26 cellular contexts compared by ENCODE assay signal in the genomic region with DNA sequence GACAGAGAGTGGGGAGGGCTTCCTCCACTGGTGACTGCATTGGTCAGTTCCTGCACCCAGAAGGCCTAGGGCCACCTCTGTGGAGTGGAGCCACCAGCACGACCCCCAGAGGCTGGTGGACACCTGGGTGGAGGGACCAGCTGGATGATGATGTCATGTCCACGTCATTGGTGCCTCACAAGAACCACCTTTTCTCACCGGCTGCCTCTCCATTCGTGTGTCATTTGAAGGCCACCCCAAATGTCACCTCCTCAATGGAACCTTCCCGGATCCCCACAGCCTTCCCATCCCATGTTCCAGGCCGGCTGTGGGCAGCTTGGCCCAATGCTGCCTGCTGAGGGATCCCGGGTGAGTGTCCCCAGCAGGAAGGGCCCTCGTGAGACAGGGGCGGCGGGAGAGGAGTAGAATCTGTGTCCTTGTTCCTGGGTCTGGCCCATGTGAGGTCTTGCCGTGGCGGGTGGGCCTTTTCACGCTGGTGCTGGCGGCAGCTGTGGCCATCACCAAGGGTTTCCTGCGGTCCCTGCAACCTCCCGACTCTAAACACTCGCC. TPM values are rescaled to one million over a fixed set of nuclear protein-coding genes. Genes with fewer than 3 reads are reported as not detected.
A peak's percentile ranks its signal among the peaks of the same experiment; 100 is the strongest.
DNase-seq lines count a peak whose midpoint lies in the region; ATAC-seq, FAIRE-seq and TF ChIP-seq lines count a peak whose summit lies in the region.
"Had no signal": no experiment of that assay in that cellular context is flagged by ENCODE, and none has a peak within 500 bp of the region (broad histone marks: within the 10 kb centered on the region; RNA-seq: fewer than 3 reads in every experiment).

No MANE protein-coding gene starts in this region.

- H3K4me2 ChIP-seq in K562 (ENCODE audit: insufficient read depth, low read length) (no peak overlapping the region), mesendoderm (ENCODE audit: low read length) (no peak overlapping the region)

- H3K36me3 ChIP-seq in K562 (ENCODE audit: control insufficient read depth, insufficient read depth, low read length) (no peaks in the 10 kb centered on the region), mesendoderm (ENCODE audit: control insufficient read depth, insufficient read depth, low read length) (no peaks in the 10 kb centered on the region), transverse colon (no peaks in the 10 kb centered on the region)
- H3K36me3 ChIP-seq: BE2C, SJSA1 had no signal

- no peak for ATAC-seq in K562
- ATAC-seq in GM18520 (IDR thresholded peaks at IDR 0.05; ENCODE audit: unreplicated experiment), result no peak

- H3K4me3 ChIP-seq in K562, result no peak overlapping the region
- H3K4me3 ChIP-seq in mesendoderm (ENCODE audit: low read length), result no peak overlapping the region
- no peak overlapping the region for H3K4me3 ChIP-seq in transverse colon
- no peak overlapping the region for H3K4me3 ChIP-seq in coronary artery
- H3K4me3 ChIP-seq: SJSA1 had no signal

- 0 out of 2 replicates have a peak, but pooled peaks cover 9% of the 10 kb centered on the region for H4K20me1 ChIP-seq in K562 (replicated peaks; ENCODE audit: control insufficient read depth, insufficient read depth, low read length)

- no peak overlapping the region for H2AFZ ChIP-seq in K562 (ENCODE audit: low read depth, low read length)

- in situ Hi-C loops in K562 (cut with MboI), result loop anchor here (5.0 to 10.0 kb wide), 2 partner anchors 555 to 788 kb away; no protein-coding TSS in a partner anchor
- in situ Hi-C loops in transverse colon (cut with MboI; ENCODE audit: low pct_ligation_motif_present in 1 of 4, low pct_unique_long_range_greater_than_20kb in 1 of 4, low sequenced_read_pairs in 3 of 4), result loop anchor here in 2 of 4 donors (10.0 kb wide), 2 partner anchors 548 to 558 kb away; no protein-coding TSS in a partner anchor

- H3K18ac ChIP-seq in mesendoderm (ENCODE audit: low read length), result no peak overlapping the region

- intact Hi-C loops in K562 (cut with micrococcal nuclease), result loop anchor here (5.0 to 10.0 kb wide), 2 partner anchors 242 to 555 kb away; partner anchors contain the start of gene CEP131
- intact Hi-C loops in transverse colon (cut with DNase I; ENCODE audit: low total_unique reads), result loop anchor here (5.0 kb wide), 1 partner anchor 120 kb away; no protein-coding TSS in a partner anchor

- peaks cover 12 to 28% of the 10 kb centered on the region in 2 experiments; a peak in 4 of 5 replicates for H3K27me3 ChIP-seq in K562 (ENCODE audit: control insufficient read depth in 2 of 2, insufficient read depth in 2 of 2, low read length in 2 of 2)
- H3K27me3 ChIP-seq in mesendoderm (ENCODE audit: insufficient read depth, low read length, poor library complexity), result no peaks in the 10 kb centered on the region
- H3K27me3 ChIP-seq in transverse colon, result peaks cover 16% of the 10 kb centered on the region
- H3K27me3 ChIP-seq: SJSA1 had no signal

- no peak for TF ChIP-seq RAD21 in K562 (CRISPR knock-in tag; conservative IDR thresholded peaks at IDR 0.05 in 1 of 2, IDR thresholded peaks at IDR 0.05 in 1 of 2)

- no peak overlapping the region for H4K8ac ChIP-seq in mesendoderm (ENCODE audit: low read depth, low read length)

- TF ChIP-seq EP300 in K562 (IDR thresholded peaks at IDR 0.05; ENCODE audit: low read length) (no peak), transverse colon (IDR thresholded peaks at IDR 0.05; ENCODE audit: low read depth) (no peak)

- WGBS in K562 (ENCODE audit: insufficient coverage, low coverage, missing lambda C conversion rate), result 13% methylated on average over 17 of the region's 17 CpGs
- WGBS in mesendoderm (ENCODE audit: extremely low coverage, insufficient coverage, low lambda C conversion rate), result no CpG with 5 or more reads among the region's 17 CpGs
- 76% methylated on average over 17 of the region's 17 CpGs; no CpG with 5 or more reads in 1 of the 2 donors for WGBS in transverse colon (ENCODE audit: low coverage in 1 of 2), 2 donors

- H3K9me3 ChIP-seq in K562 (replicated peaks; ENCODE audit: control insufficient read depth, insufficient read depth, low read depth, low read length) (no peaks in the 10 kb centered on the region), transverse colon (no peaks in the 10 kb centered on the region)
- H3K9me3 ChIP-seq: BE2C, SJSA1 had no signal

- peaks cover 0 to 45% of the 10 kb centered on the region in 2 experiments; a peak in 3 of 5 replicates for H3K4me1 ChIP-seq in K562 (replicated peaks in 1 of 2; ENCODE audit: control insufficient read depth in 2 of 2, insufficient read depth in 2 of 2, low read length in 2 of 2)
- H3K4me1 ChIP-seq in mesendoderm (ENCODE audit: control insufficient read depth, low read depth, low read length), result no peaks in the 10 kb centered on the region
- peaks cover 3 to 10% (median 9%) of the 10 kb centered on the region in 4 donors for H3K4me1 ChIP-seq in transverse colon
- H3K4me1 ChIP-seq: BE2C had no signal

- H3K4ac ChIP-seq in mesendoderm (ENCODE audit: low read depth, low read length), result no peak overlapping the region

- peak; percentile 47 for DNase-seq in DMS53 (lab: John Stamatoyannopoulos, UW)
- DNase-seq in DMS53 treated with DMSO at 0.1 percent for 48 hours (lab: John Stamatoyannopoulos, UW; ENCODE audit: unreplicated experiment), result no peak
- DNase-seq in K562 (ENCODE audit: extremely low read depth in 1 of 4, low spot score in 3 of 4), result no peak
- no peak for DNase-seq in mesendoderm
- DNase-seq in AG08396 (ENCODE audit: low spot score), result no peak
- DNase-seq in transverse colon, result no peak
- no peak for DNase-seq in coronary artery (ENCODE audit: low spot score)
- DNase-seq: BE2C; Calu3; CD8-positive, alpha-beta memory T cell; GOT3; HCEC 1CT; Kasumi-1; NCI-H1092 treated with DMSO at 0.1 percent for 48 hours; NCI-H1436; NCI-H187; NCI-H2081 treated with DMSO at 0.1 percent for 48 hours; NCI-H2171 treated with DMSO at 0.1 percent for 48 hours; NCI-H524; NCI-H82; NK-92 treated with Interleukin-12 subunit alpha and Interleukin-12 subunit beta, amount 100 ng/mL, for 24 hours; PC-3; Right ventricle myocardium superior had no signal

- H3K27ac ChIP-seq in K562 (ENCODE audit: extremely low read depth, low read depth, low read length) (no peak overlapping the region), mesendoderm (ENCODE audit: low read depth, low read length) (no peak overlapping the region), transverse colon (no peak overlapping the region), coronary artery (no peak overlapping the region)
- H3K27ac ChIP-seq: 22Rv1, SJSA1 had no signal

- no peak overlapping the region for H2BK15ac ChIP-seq in mesendoderm (replicated peaks; ENCODE audit: low read depth)

- FAIRE-seq in K562 (lab: Jason Lieb, UNC), result no peak

- H3K9me1 ChIP-seq in K562 (ENCODE audit: control insufficient read depth, insufficient read depth, low read length), result no peaks in the 10 kb centered on the region

- no peaks in the 10 kb centered on the region for H3K79me1 ChIP-seq in mesendoderm (ENCODE audit: low read length)

- no peak overlapping the region for H3K23ac ChIP-seq in mesendoderm (ENCODE audit: low read length)

- H2BK120ac ChIP-seq in mesendoderm (ENCODE audit: low read depth, low read length), result no peak overlapping the region

- no peak overlapping the region for H2AK5ac ChIP-seq in mesendoderm (ENCODE audit: low read length)

- no TSS peak for BruUV-seq in K562 (replicated peaks; lab: Mats Ljungman, UMichigan)

- no peak for TF ChIP-seq POLR2A in K562 (conservative IDR thresholded peaks at IDR 0.05)
- no peak for TF ChIP-seq POLR2A in transverse colon (IDR thresholded peaks at IDR 0.05)

- H3K56ac ChIP-seq in mesendoderm (ENCODE audit: low read length), result peak overlapping the region; percentile 49

- H2BK5ac ChIP-seq in mesendoderm (ENCODE audit: low read length), result no peak overlapping the region

- CTCF ChIA-PET in K562 (lab: Yijun Ruan, JAX; ENCODE audit: low intra/inter-chr PET ratio), result interaction anchor here (0.9 to 2.0 kb wide), 3 partner anchors 119 to 900 kb away, joined by 4 to 17 read pairs (median 4); no protein-coding TSS in a partner anchor

- H3K79me2 ChIP-seq in K562 (ENCODE audit: control insufficient read depth, insufficient read depth, low read length) (no peaks in the 10 kb centered on the region), mesendoderm (ENCODE audit: control insufficient read depth, insufficient read depth, low read length) (no peaks in the 10 kb centered on the region)

- no peak overlapping the region for H4K5ac ChIP-seq in mesendoderm (ENCODE audit: low read length)

- TF ChIP-seq CTCF in K562 (IDR thresholded peaks at IDR 0.05 in 2 of 3, conservative IDR thresholded peaks at IDR 0.05 in 1 of 3; ENCODE audit: insufficient read depth in 2 of 3, low read depth in 1 of 3, low read length in 3 of 3) (no peak), transverse colon (IDR thresholded peaks at IDR 0.05) (no peak), coronary artery (IDR thresholded peaks at IDR 0.05) (no peak)

- H3K9ac ChIP-seq in K562 (ENCODE audit: insufficient read depth in 1 of 2, low read depth in 2 of 2, low read length in 2 of 2) (peak overlapping the region in 1 of 2 experiments; percentile 10; a peak in 1 of 4 replicates), mesendoderm (ENCODE audit: low read length) (no peak overlapping the region)

- POLR2A ChIA-PET in K562 (lab: Yijun Ruan, JAX), result interaction anchor here (0.5 to 0.6 kb wide), 2 partner anchors 30 to 46 kb away, joined by 3 read pairs; no protein-coding TSS in a partner anchor

RNA-seq across cellular contexts. Expression of gene CHMP6, which starts 9.1 kb away (rescaled TPM):
- total RNA-seq in K562 (2011; cell fraction: chromatin; rRNA removed; ENCODE audit: low replicate concordance), result 33.8 and 66.2 TPM in 2 replicates
- total RNA-seq in K562 (2011; cell fraction: nucleolus; rRNA removed), result 40.5 and 47.9 TPM in 2 replicates
- 22.9 and 24.6 TPM in 2 replicates for total RNA-seq in K562 (2011; cell fraction: nucleoplasm; rRNA removed)
- total RNA-seq in K562 (2014; rRNA removed), result 10.3 and 12.9 TPM in 2 replicates
- total RNA-seq in K562 (2014; rRNA removed; fragmentation: Illumina TruSeq; extraction: Trizol), result 14.4 and 15.7 TPM in 2 replicates
- 12.7 and 13.8 TPM in 2 replicates for total RNA-seq in K562 (2015; rRNA removed; fragmentation: Illumina TruSeq; extraction: Trizol)
- total RNA-seq in K562 (2021), result 25.6 and 26.8 TPM in 2 replicates
- polyA plus RNA-seq in K562 (2011; rRNA removed), result 8.0 and 13.4 TPM in 2 replicates
- 10.5 and 35.5 TPM in 2 replicates for polyA plus RNA-seq in K562 (2011; cell fraction: cytosol; rRNA removed)
- 10.7 and 20.1 TPM in 2 replicates for polyA plus RNA-seq in K562 (2011; cell fraction: nucleus; rRNA removed)
- polyA plus RNA-seq in K562 (2012), result 13.7 and 20.1 TPM in 2 replicates
- 11.4 and 15.5 TPM in 2 replicates for polyA plus RNA-seq in K562 (2014; fragmentation: Illumina TruSeq; extraction: Trizol)
- 1 to 10 TPM in 1 of 2 experiments, under 1 TPM in 1; 0.25 to 1.8 TPM for polyA plus RNA-seq in K562 (2014; fragmentation: Nextera tagmentation; extraction: Ambion mirVana)
- polyA plus RNA-seq in K562 (2014; rRNA removed), result 28.3 and 30.4 TPM in 2 replicates
- polyA minus RNA-seq in K562 (2011; rRNA and poly(A)+ RNA removed), result 11.2 and 15.9 TPM in 2 replicates
- polyA minus RNA-seq in K562 (2011; cell fraction: cytosol; rRNA and poly(A)+ RNA removed), result 5.0 and 8.7 TPM in 2 replicates
- 13.5 and 13.7 TPM in 2 replicates for polyA minus RNA-seq in K562 (2011; cell fraction: nucleus; rRNA and poly(A)+ RNA removed)
- 11.6 TPM for polyA plus RNA-seq in mesendoderm (2013, experiment 1 of 2)
- polyA plus RNA-seq in mesendoderm (2013, experiment 2 of 2), result 11.8 TPM
- total RNA-seq in transverse colon, result 100 to 1,000 TPM in 1 of 4 donors, 10 to 100 TPM in 3; 38.6 to 107 (median 41.7) TPM

RNA-seq across cellular contexts. Expression of gene BAIAP2, which starts 52.5 kb away (rescaled TPM):
- 69.8 and 141 TPM in 2 replicates for total RNA-seq in K562 (2011; cell fraction: chromatin; rRNA removed; ENCODE audit: low replicate concordance)
- total RNA-seq in K562 (2011; cell fraction: nucleolus; rRNA removed), result 54.5 and 61.0 TPM in 2 replicates
- total RNA-seq in K562 (2011; cell fraction: nucleoplasm; rRNA removed), result 40.5 and 42.0 TPM in 2 replicates
- 26.7 and 31.9 TPM in 2 replicates for total RNA-seq in K562 (2014; rRNA removed)
- 14.2 and 17.7 TPM in 2 replicates for total RNA-seq in K562 (2014; rRNA removed; fragmentation: Illumina TruSeq; extraction: Trizol)
- total RNA-seq in K562 (2015; rRNA removed; fragmentation: Illumina TruSeq; extraction: Trizol), result 18.4 and 21.2 TPM in 2 replicates
- total RNA-seq in K562 (2021), result 44.7 and 51.6 TPM in 2 replicates
- polyA plus RNA-seq in K562 (2011; rRNA removed), result 9.8 and 13.6 TPM in 2 replicates
- 9.8 and 28.7 TPM in 2 replicates for polyA plus RNA-seq in K562 (2011; cell fraction: cytosol; rRNA removed)
- polyA plus RNA-seq in K562 (2011; cell fraction: nucleus; rRNA removed), result 37.7 and 77.3 TPM in 2 replicates
- 37.1 and 42.6 TPM in 2 replicates for polyA plus RNA-seq in K562 (2012)
- polyA plus RNA-seq in K562 (2014; fragmentation: Illumina TruSeq; extraction: Trizol), result 20.7 and 30.0 TPM in 2 replicates
- 1 to 10 TPM; 2.3 to 2.4 TPM for polyA plus RNA-seq in K562 (2014; fragmentation: Nextera tagmentation; extraction: Ambion mirVana)
- polyA plus RNA-seq in K562 (2014; rRNA removed), result 17.3 and 23.2 TPM in 2 replicates
- 11.9 and 13.6 TPM in 2 replicates for polyA minus RNA-seq in K562 (2011; rRNA and poly(A)+ RNA removed)
- polyA minus RNA-seq in K562 (2011; cell fraction: cytosol; rRNA and poly(A)+ RNA removed), result 22.8 and 24.8 TPM in 2 replicates
- 38.3 and 38.6 TPM in 2 replicates for polyA minus RNA-seq in K562 (2011; cell fraction: nucleus; rRNA and poly(A)+ RNA removed)
- polyA plus RNA-seq in mesendoderm (2013, experiment 1 of 2), result 12.3 TPM
- 11.6 TPM for polyA plus RNA-seq in mesendoderm (2013, experiment 2 of 2)
- total RNA-seq in transverse colon, result 10 to 100 TPM; 11.7 to 62.1 (median 39.6) TPM
